8 cellular contexts compared by ENCODE assay signal in the genomic region with DNA sequence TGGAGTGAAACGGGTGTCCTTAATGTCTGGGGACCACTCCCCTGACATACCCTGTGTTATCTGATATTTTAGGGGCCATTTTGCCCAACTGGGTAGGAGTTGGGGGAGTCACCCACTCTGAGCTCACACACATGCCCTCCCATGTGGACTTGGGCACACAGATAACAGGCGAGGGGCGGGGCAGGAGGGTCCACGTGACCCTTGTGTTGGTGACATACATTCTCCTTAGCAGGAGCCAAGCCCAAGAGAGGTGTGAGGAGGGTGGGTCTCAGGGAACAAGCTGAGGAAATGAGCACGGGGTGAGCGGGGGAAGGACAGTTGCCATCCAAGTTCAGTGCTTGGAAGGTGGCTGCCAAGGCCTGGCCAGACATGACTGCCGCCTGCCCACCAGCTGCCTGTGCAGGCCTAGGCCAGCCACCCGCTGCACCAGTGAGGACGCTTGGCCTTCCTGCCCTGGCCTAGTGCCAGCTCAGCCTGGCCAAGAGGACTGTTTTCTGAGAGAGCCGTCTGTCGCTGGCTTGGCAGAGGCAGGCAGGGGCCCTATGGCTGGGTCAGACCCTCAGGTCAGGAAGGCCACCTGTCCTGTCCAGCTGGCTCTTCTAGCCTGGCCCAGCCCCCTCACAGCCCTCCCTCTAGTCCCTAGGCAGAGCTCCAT. TPM values are rescaled to one million over a fixed set of nuclear protein-coding genes. Genes with fewer than 3 reads are reported as not detected.
DNase-seq lines count a peak whose midpoint lies in the region; ATAC-seq and TF ChIP-seq lines count a peak whose summit lies in the region.

No MANE protein-coding gene starts in this region.

- H3K4me1 Mint-ChIP-seq in brain: peaks cover 62% of the 10 kb centered on the region

- peaks cover 3% of the 10 kb centered on the region for H3K27me3 Mint-ChIP-seq in brain

- peak; percentile 19 to 88 for DNase-seq in NCI-H446 (lab: John Stamatoyannopoulos, UW)
- DNase-seq in left kidney (ENCODE audit: low read depth, low spot score): peak; percentile 47
- peak; percentile 12 for DNase-seq in superior temporal gyrus (ENCODE audit: extremely low spot score)
- DNase-seq in NK-92 treated with Interleukin-12 subunit alpha and Interleukin-12 subunit beta, amount 100 ng/mL, for 24 hours (lab: John Stamatoyannopoulos, UW): no peak
- no peak for DNase-seq in GM10248 (ENCODE audit: extremely low spot score)

- ATAC-seq in HG03159 (IDR thresholded peaks at IDR 0.05; ENCODE audit: unreplicated experiment) (no peak), HG03442 (IDR thresholded peaks at IDR 0.05; ENCODE audit: unreplicated experiment) (no peak)

- H3K36me3 Mint-ChIP-seq in brain: no peaks in the 10 kb centered on the region

- CTCF ChIA-PET in GM10248 (lab: Yijun Ruan, JAX): no interaction called here

- POLR2A ChIA-PET in GM10248 (lab: Yijun Ruan, JAX): no interaction called here

- H3K27ac Mint-ChIP-seq in brain: peak overlapping the region in 3 of 5 experiments; percentile 63 to 77 (median 67)

- H3K9me3 Mint-ChIP-seq in brain: no peaks in the 10 kb centered on the region

- TF ChIP-seq CTCF in brain (conservative IDR thresholded peaks at IDR 0.05) (no peak), GM10248 (IDR thresholded peaks at IDR 0.05; ENCODE audit: control extremely low read depth, extremely low read depth, low read depth, missing control alignments) (no peak)

- H3K4me3 Mint-ChIP-seq in brain: no peak overlapping the region

RNA-seq across cellular contexts. Expression of a gene that starts 31.3 kb away (rescaled TPM):
- polyA plus RNA-seq in brain (ENCODE audit: insufficient read depth, low read depth, low replicate concordance): 28.5 TPM

RNA-seq across cellular contexts. Expression of a gene that starts 40.0 kb away (rescaled TPM):
- polyA plus RNA-seq in brain (ENCODE audit: insufficient read depth, low read depth, low replicate concordance): 14.4 TPM

RNA-seq across cellular contexts. Expression of a gene that starts 40.1 kb away (rescaled TPM):
- 26.0 TPM for polyA plus RNA-seq in brain (ENCODE audit: insufficient read depth, low read depth, low replicate concordance)

RNA-seq across cellular contexts. Expression of a gene that starts 45.1 kb away (rescaled TPM):
- polyA plus RNA-seq in brain (ENCODE audit: insufficient read depth, low read depth, low replicate concordance): 18.3 TPM

RNA-seq across cellular contexts. Expression of a gene that starts 50.0 kb away (rescaled TPM):
- polyA plus RNA-seq in brain (ENCODE audit: insufficient read depth, low read depth, low replicate concordance): 25.5 TPM

Comparison
In these comparisons a context has a peak if more than half of its experiments do, and no peak if none do; other contexts are left out.
1. DNase-seq: peak in NCI-H446 (2 of 2), left kidney (single experiment) and superior temporal gyrus (single experiment); none in NK-92 treated with Interleukin-12 subunit alpha and Interleukin-12 subunit beta, amount 100 ng/mL, for 24 hours (single experiment) and GM10248 (single experiment).